Comparison of ENCODE assay signal across 25 cellular contexts in genomic region chr1:145759713-145760112, GRCh38. TPM values are rescaled to one million over a fixed set of nuclear protein-coding genes. Genes with fewer than 3 reads are reported as not detected.
DNase-seq lines count a peak whose midpoint lies in the region; ATAC-seq, FAIRE-seq and TF ChIP-seq lines count a peak whose summit lies in the region.
"Had no signal": no experiment of that assay in that cellular context is flagged by ENCODE, and none has a peak within 500 bp of the region (broad histone marks: within the 10 kb centered on the region; RNA-seq: fewer than 3 reads in every experiment).

No MANE protein-coding gene starts in this region.

- no peak for FAIRE-seq in H1 (lab: Jason Lieb, UNC)
- FAIRE-seq: A204.1, GM12891, GM18507 had no signal

- no peaks in the 10 kb centered on the region for H3K9me1 ChIP-seq in IMR-90 (ENCODE audit: insufficient read depth, low read length)

- H3K9me3 Mint-ChIP-seq in activated naive CD4-positive, alpha-beta T cell treated with anti-CD3 and anti-CD28 coated beads, Interleukin-2, amount 50 U/mL, for 72 hours = peaks cover 0 to 4% of the 10 kb centered on the region in 2 donors
- H3K9me3 Mint-ChIP-seq: CD4-positive, alpha-beta memory T cell had no signal

- H2BK20ac ChIP-seq in IMR-90 (ENCODE audit: low read depth, low read length) (no peak overlapping the region), H1 (ENCODE audit: low read length) (no peak overlapping the region)

- H3K36me3 ChIP-seq in IMR-90 (ENCODE audit: control insufficient read depth, insufficient read depth, low read length) (peaks cover 13% of the 10 kb centered on the region), H1 (ENCODE audit: control insufficient read depth in 2 of 4, insufficient read depth in 4 of 4, low read length in 3 of 4) (peaks cover 0 to 18% (median 3%) of the 10 kb centered on the region in 4 experiments; a peak in 3 of 8 replicates), osteoblast (ENCODE audit: insufficient read depth, low read length) (peaks cover 19% of the 10 kb centered on the region)

- WGBS in IMR-90 (ENCODE audit: extremely low coverage in 2 of 2, insufficient read length in 1 of 2), 2 experiments = no CpG with 5 or more reads among the region's 1 CpG
- WGBS in H1 (ENCODE audit: extremely low coverage in 1 of 2, insufficient coverage in 1 of 2, insufficient read length in 1 of 2, insufficient replicate concordance in 2 of 2, low coverage in 1 of 2, low lambda C conversion rate in 2 of 2, missing lambda C conversion rate in 1 of 2), 2 experiments = 92% methylated on average over 1 of the region's 1 CpG; no CpG with 5 or more reads in 1 of the 2 experiments

- in situ Hi-C loops in IMR-90 (cut with MboI; ENCODE audit: low sequenced_read_pairs) = no loop called here

- H2AK5ac ChIP-seq in IMR-90 (ENCODE audit: low read depth, low read length) (no peak overlapping the region), H1 (ENCODE audit: low read depth, low read length) (no peak overlapping the region)

- intact Hi-C loops in IMR-90 (cut with micrococcal nuclease) = no loop called here

- no peak for DNase-seq in activated naive CD4-positive, alpha-beta T cell treated with anti-CD3 and anti-CD28 coated beads, Interleukin-2, amount 50 U/mL, for 72 hours (ENCODE audit: low spot score in 2 of 2)
- no peak for DNase-seq in activated naive CD4-positive, alpha-beta T cell treated with anti-CD3 and anti-CD28 coated beads, Interleukin-2, amount 50 U/mL, for 16 hours
- DNase-seq in IMR-90 = no peak
- no peak for DNase-seq in H1 (ENCODE audit: low read depth in 1 of 2, low spot score in 2 of 2)
- peak; percentile 31 for DNase-seq in osteoblast (ENCODE audit: insufficient read length, low spot score, missing footprints)
- no peak for DNase-seq in stimulated activated CD4-positive, alpha-beta T cell treated with anti-CD3 and anti-CD28 coated beads, Interleukin-1b, Interleukin-23, amount 100 ng/mL, for 48 hours
- DNase-seq in effector CD4-positive, alpha-beta T cell = no peak
- DNase-seq: ACHN; Calu3; CD4-positive, alpha-beta memory T cell; COR-L47; DMS53; DMS79 treated with DMSO at 0.1 percent for 48 hours; GF-D8; GOT3; H7; HCEC 1CT had no signal

- H3K14ac ChIP-seq in IMR-90 (replicated peaks; ENCODE audit: low read depth, low read length) (no peak overlapping the region), H1 (ENCODE audit: insufficient read length) (no peak overlapping the region)

- H4K8ac ChIP-seq in IMR-90 (ENCODE audit: low read depth in 2 of 2, low read length in 2 of 2) (no peak overlapping the region), H1 (ENCODE audit: extremely low read depth, insufficient read depth, low read length) (no peak overlapping the region)

- H2AFZ ChIP-seq in IMR-90 (replicated peaks; ENCODE audit: low read length, poor library complexity) = no peak overlapping the region
- no peak overlapping the region for H2AFZ ChIP-seq in H1 (ENCODE audit: low read length)
- H2AFZ ChIP-seq in osteoblast (ENCODE audit: low read length) = no peak overlapping the region

- no peak overlapping the region for H2BK15ac ChIP-seq in IMR-90 (ENCODE audit: low read depth, low read length)
- H2BK15ac ChIP-seq in H1 (ENCODE audit: low read length) = no peak overlapping the region

- H3K56ac ChIP-seq in IMR-90 (ENCODE audit: extremely low read depth, insufficient read depth, low read length) (no peak overlapping the region), H1 (replicated peaks; ENCODE audit: insufficient read length, low read depth, low read length) (no peak overlapping the region)

- H3K27me3 ChIP-seq in IMR-90 (ENCODE audit: control insufficient read depth, insufficient read depth, low read length) (no peaks in the 10 kb centered on the region), H1 (replicated peaks in 1 of 4; ENCODE audit: control insufficient read depth in 3 of 4, extremely low read depth in 1 of 4, insufficient read depth in 3 of 4, low read length in 3 of 4) (no peaks in the 10 kb centered on the region), osteoblast (ENCODE audit: insufficient read depth, low read length) (no peaks in the 10 kb centered on the region)

- no peaks in the 10 kb centered on the region for H3K4me1 ChIP-seq in IMR-90 (ENCODE audit: control insufficient read depth, insufficient read depth, low read length)
- no peaks in the 10 kb centered on the region for H3K4me1 ChIP-seq in H1 (replicated peaks in 1 of 4; ENCODE audit: control insufficient read depth in 3 of 4, insufficient read depth in 4 of 4, low read length in 3 of 4)
- no peaks in the 10 kb centered on the region for H3K4me1 ChIP-seq in osteoblast (ENCODE audit: insufficient read depth, low read length)

- H3K79me2 ChIP-seq in H1 (ENCODE audit: control insufficient read depth in 1 of 2, insufficient read depth in 2 of 2, low read length in 2 of 2) (no peaks in the 10 kb centered on the region), osteoblast (ENCODE audit: insufficient read depth, low read length) (peaks cover 14% of the 10 kb centered on the region)

- no TSS peak for BruUV-seq in IMR-90 (replicated peaks; lab: Mats Ljungman, UMichigan)

- H3K79me1 ChIP-seq in IMR-90 (ENCODE audit: low read depth in 1 of 2, low read length in 2 of 2) (peaks cover 31 to 66% of the 10 kb centered on the region in 2 experiments), H1 (ENCODE audit: low read depth, low read length) (no peaks in the 10 kb centered on the region)

- H2BK120ac ChIP-seq in IMR-90 (ENCODE audit: low read depth, low read length) (no peak overlapping the region), H1 (replicated peaks; ENCODE audit: low read depth, low read length) (no peak overlapping the region)

- H3K4me2 ChIP-seq in IMR-90 (ENCODE audit: low read depth, low read length) (no peak overlapping the region), H1 (ENCODE audit: insufficient read depth in 1 of 2, low read depth in 2 of 2, low read length in 2 of 2) (no peak overlapping the region), osteoblast (ENCODE audit: insufficient read depth, low read length) (no peak overlapping the region)

- dilution Hi-C loops in IMR-90 (cut with HindIII; ENCODE audit: low sequenced_read_pairs, unreplicated experiment) = no loop called here

- no peak overlapping the region for H2BK5ac ChIP-seq in IMR-90 (ENCODE audit: low read depth, low read length, poor library complexity, severe bottlenecking)
- H2BK5ac ChIP-seq in H1 (ENCODE audit: low read depth, low read length) = no peak overlapping the region

- H3K4me3 ChIP-seq in IMR-90 (ENCODE audit: insufficient read depth, low read depth, low read length) (no peak overlapping the region), H1 (ENCODE audit: extremely low read depth in 1 of 4, insufficient read depth in 2 of 4, low read depth in 3 of 4, low read length in 4 of 4) (no peak overlapping the region), osteoblast (ENCODE audit: insufficient read depth, low read length) (no peak overlapping the region)

- H3K36me3 Mint-ChIP-seq in activated naive CD4-positive, alpha-beta T cell treated with anti-CD3 and anti-CD28 coated beads, Interleukin-2, amount 50 U/mL, for 72 hours = peaks cover 10 to 20% of the 10 kb centered on the region in 2 donors

- no peaks in the 10 kb centered on the region for H4K20me1 ChIP-seq in IMR-90 (ENCODE audit: insufficient read depth, low read length)
- no peaks in the 10 kb centered on the region for H4K20me1 ChIP-seq in H1 (replicated peaks in 1 of 2; ENCODE audit: control insufficient read depth in 1 of 2, insufficient read depth in 2 of 2, low read length in 2 of 2)
- H4K20me1 ChIP-seq in osteoblast (ENCODE audit: insufficient read depth, low read length) = no peaks in the 10 kb centered on the region

- no peak overlapping the region for H3K27ac ChIP-seq in IMR-90 (ENCODE audit: insufficient read depth, low read length)
- H3K27ac ChIP-seq in H1 (ENCODE audit: low read depth, low read length) = no peak overlapping the region
- H3K27ac ChIP-seq in osteoblast (ENCODE audit: low read depth, low read length) = no peak overlapping the region
- H3K27ac ChIP-seq: 22Rv1 had no signal

- H4K91ac ChIP-seq in IMR-90 (ENCODE audit: insufficient read depth, low read depth, low read length) (no peak overlapping the region), H1 (replicated peaks; ENCODE audit: insufficient read length, low read length) (no peak overlapping the region)

- POLR2A ChIA-PET in IMR-90 (lab: Charles Lee; ENCODE audit: unreplicated experiment) (no interaction called here), H1 (lab: Charles Lee; ENCODE audit: partially characterized antibody) (no interaction called here)

- H3K23me2 ChIP-seq in H1 (ENCODE audit: low read depth, low read length) = no peaks in the 10 kb centered on the region

- H3K9me3 ChIP-seq in IMR-90 (ENCODE audit: control insufficient read depth, insufficient read depth, low read length) = peaks cover 2% of the 10 kb centered on the region; the same call in 1 of the 2 replicates
- peaks cover 5 to 30% of the 10 kb centered on the region in 2 experiments; a peak in 2 of 4 replicates for H3K9me3 ChIP-seq in H1 (ENCODE audit: insufficient read depth in 2 of 2, low read depth in 1 of 2, low read length in 1 of 2)
- H3K9me3 ChIP-seq in osteoblast (ENCODE audit: low read depth, low read length) = no peaks in the 10 kb centered on the region

- no peak overlapping the region for H2AK9ac ChIP-seq in IMR-90 (replicated peaks; ENCODE audit: low read depth, low read length, poor library complexity)

- H3K9ac ChIP-seq in IMR-90 (ENCODE audit: low read depth, low read length) (no peak overlapping the region), H1 (replicated peaks in 1 of 4; ENCODE audit: extremely low read depth in 1 of 4, low read depth in 3 of 4, low read length in 3 of 4) (no peak overlapping the region)

- TF ChIP-seq RAD21 in IMR-90 (IDR thresholded peaks at IDR 0.05; ENCODE audit: low read length) = no peak
- no peak for TF ChIP-seq RAD21 in H1 (IDR thresholded peaks at IDR 0.05 in 1 of 2, conservative IDR thresholded peaks at IDR 0.05 in 1 of 2; ENCODE audit: low read depth in 2 of 2, low read length in 2 of 2)

- TF ChIP-seq CTCF in IMR-90 (conservative IDR thresholded peaks at IDR 0.05; ENCODE audit: low read depth, low read length) (no peak), H1 (IDR thresholded peaks at IDR 0.05; ENCODE audit: control extremely low read depth in 1 of 3, insufficient read depth in 1 of 3, low read depth in 1 of 3, low read length in 3 of 3) (no peak), osteoblast (IDR thresholded peaks at IDR 0.05; ENCODE audit: extremely low read depth, low read depth, low read length) (no peak)

- H3K4ac ChIP-seq in IMR-90 (ENCODE audit: low read depth, low read length) (no peak overlapping the region), H1 (replicated peaks; ENCODE audit: insufficient read length, low read depth, low read length) (no peak overlapping the region)

- no peak overlapping the region for H3K18ac ChIP-seq in IMR-90 (ENCODE audit: low read depth, low read length)
- no peak overlapping the region for H3K18ac ChIP-seq in H1 (ENCODE audit: extremely low read depth, low read length)

- H4K5ac ChIP-seq in IMR-90 (ENCODE audit: low read depth, low read length) (no peak overlapping the region), H1 (ENCODE audit: insufficient read length, low read depth, low read length) (no peak overlapping the region)

- ATAC-seq in activated naive CD4-positive, alpha-beta T cell treated with anti-CD3 and anti-CD28 coated beads, Interleukin-2, amount 50 U/mL, for 72 hours = no peak
- ATAC-seq in IMR-90 (ENCODE audit: low read depth) (no peak), GM21390 (IDR thresholded peaks at IDR 0.05; ENCODE audit: unreplicated experiment) (no peak)

- H3K23ac ChIP-seq in IMR-90 (ENCODE audit: low read depth, low read length) = no peak overlapping the region
- no peak overlapping the region for H3K23ac ChIP-seq in H1 (ENCODE audit: insufficient read length)

- no peak overlapping the region for H2BK12ac ChIP-seq in H1 (ENCODE audit: low read depth, low read length)

- CTCF ChIA-PET in IMR-90 (lab: Yijun Ruan, JAX) = no interaction called here
- CTCF ChIA-PET in H1 (lab: Charles Lee; ENCODE audit: partially characterized antibody) = no interaction called here

- peak overlapping the region; percentile 13 to 24 for H3K27ac Mint-ChIP-seq in activated naive CD4-positive, alpha-beta T cell treated with anti-CD3 and anti-CD28 coated beads, Interleukin-2, amount 50 U/mL, for 72 hours

- no peak for TF ChIP-seq EP300 in H1 (IDR thresholded peaks at IDR 0.05; ENCODE audit: borderline replicate concordance in 1 of 2, low read depth in 2 of 2, low read length in 2 of 2)

- TF ChIP-seq POLR2A in IMR-90 (IDR thresholded peaks at IDR 0.05; ENCODE audit: low read depth, low read length) = no peak
- TF ChIP-seq POLR2A in H1 (IDR thresholded peaks at IDR 0.05; ENCODE audit: control extremely low read depth in 1 of 2, low read depth in 2 of 2, low read length in 2 of 2) = no peak

RNA-seq across cellular contexts. Expression of gene CD160, which starts 40.4 kb away (rescaled TPM):
- under 1 TPM in 1 of 2 donors, not detected in 1; 0.64 TPM for total RNA-seq in activated naive CD4-positive, alpha-beta T cell treated with anti-CD3 and anti-CD28 coated beads, Interleukin-2, amount 50 U/mL, for 72 hours
- total RNA-seq in IMR-90 (2012; rRNA removed) = not detected in 2 replicates
- polyA plus RNA-seq in IMR-90 (2012; rRNA removed) = not detected in 2 replicates
- not detected in 2 replicates for polyA plus RNA-seq in IMR-90 (2012; cell fraction: cytosol; rRNA removed)
- polyA plus RNA-seq in IMR-90 (2012; cell fraction: nucleus; rRNA removed; ENCODE audit: low replicate concordance) = not detected in 2 replicates
- not detected in 2 replicates for total RNA-seq in H1 (2021; fragmentation: NEBNext Ultra II Directional; extraction: Animal tissue kit (Norgen Biotek cat#: 25700))
- polyA plus RNA-seq in H1 (2011; rRNA removed) = not detected in 2 replicates
- polyA plus RNA-seq in H1 (2011; cell fraction: cytosol; rRNA removed) = not detected
- polyA plus RNA-seq in H1 (2011; cell fraction: nucleus; rRNA removed) = not detected
- polyA plus RNA-seq in H1 (2012, experiment 1 of 2) = 0.08 to 0.14 TPM in 2 of 4 replicates, not detected in the others
- polyA plus RNA-seq in H1 (2012, experiment 2 of 2) = not detected
- polyA plus RNA-seq in H1 (2013, experiment 1 of 2) = not detected
- polyA plus RNA-seq in H1 (2013, experiment 2 of 2) = not detected
- not detected in 2 replicates for polyA minus RNA-seq in H1 (2011; rRNA and poly(A)+ RNA removed)
- not detected for polyA minus RNA-seq in H1 (2011; cell fraction: cytosol; rRNA and poly(A)+ RNA removed)
- not detected for polyA minus RNA-seq in H1 (2011; cell fraction: nucleus; rRNA and poly(A)+ RNA removed)
- total RNA-seq in osteoblast = not detected in 2 replicates
- total RNA-seq: Calu3; CD4-positive, alpha-beta memory T cell; Daoy; G401 had no signal
- polyA plus RNA-seq: BJ had no signal

RNA-seq across cellular contexts. Expression of gene PDZK1, which starts 52.5 kb away (rescaled TPM):
- total RNA-seq in activated naive CD4-positive, alpha-beta T cell treated with anti-CD3 and anti-CD28 coated beads, Interleukin-2, amount 50 U/mL, for 72 hours = not detected
- 1.4 and 1.7 TPM in 2 replicates for total RNA-seq in IMR-90 (2012; rRNA removed)
- 1.6 and 2.1 TPM in 2 replicates for polyA plus RNA-seq in IMR-90 (2012; rRNA removed)
- polyA plus RNA-seq in IMR-90 (2012; cell fraction: cytosol; rRNA removed) = 0.21 and 1.9 TPM in 2 replicates
- polyA plus RNA-seq in IMR-90 (2012; cell fraction: nucleus; rRNA removed; ENCODE audit: low replicate concordance) = 0.42 and 4.7 TPM in 2 replicates
- total RNA-seq in H1 (2021; fragmentation: NEBNext Ultra II Directional; extraction: Animal tissue kit (Norgen Biotek cat#: 25700)) = not detected in 2 replicates
- polyA plus RNA-seq in H1 (2011; rRNA removed) = 0.08 and 0.17 TPM in 2 replicates
- 0.36 TPM for polyA plus RNA-seq in H1 (2011; cell fraction: cytosol; rRNA removed)
- not detected for polyA plus RNA-seq in H1 (2011; cell fraction: nucleus; rRNA removed)
- polyA plus RNA-seq in H1 (2012, experiment 1 of 2) = 0.15 to 0.72 TPM (median 0.46 TPM) in 4 replicates
- not detected for polyA plus RNA-seq in H1 (2012, experiment 2 of 2)
- polyA plus RNA-seq in H1 (2013, experiment 1 of 2) = 0.10 TPM
- polyA plus RNA-seq in H1 (2013, experiment 2 of 2) = 0.18 TPM
- 0.32 TPM in 1 of 2 replicates, not detected in the other for polyA minus RNA-seq in H1 (2011; rRNA and poly(A)+ RNA removed)
- polyA minus RNA-seq in H1 (2011; cell fraction: cytosol; rRNA and poly(A)+ RNA removed) = not detected
- not detected for polyA minus RNA-seq in H1 (2011; cell fraction: nucleus; rRNA and poly(A)+ RNA removed)
- total RNA-seq in osteoblast = 0.29 and 0.36 TPM in 2 replicates
- total RNA-seq: CD4-positive, alpha-beta memory T cell had no signal
